ENCODE assay signal across 8 cellular contexts in genomic region chr12:29783773-29784666, GRCh38. TPM values are rescaled to one million over a fixed set of nuclear protein-coding genes. Genes with fewer than 3 reads are reported as not detected.
DNase-seq lines count a peak whose midpoint lies in the region; ATAC-seq and TF ChIP-seq lines count a peak whose summit lies in the region.

Gene TMTC1, minus strand, starts transcription at chr12:29783942. Its CDS starts 191 bp downstream, at chr12:29783751.

- peak within 1 kb of the TSS; percentile 59 for H3K9ac ChIP-seq in OCI-LY3 (ENCODE audit: low read length)

- H3K36me3 ChIP-seq in OCI-LY3 (replicated peaks; ENCODE audit: low read depth, low read length), result peaks cover 6% of the 10 kb centered on the region

- no peaks in the 10 kb centered on the region for H3K79me2 ChIP-seq in OCI-LY3 (ENCODE audit: low read length)

- H4K20me1 ChIP-seq in OCI-LY3 (ENCODE audit: insufficient read depth, low read length), result no peaks in the 10 kb centered on the region

- peak within 1 kb of the TSS; percentile 79 for H2AFZ ChIP-seq in OCI-LY3 (ENCODE audit: low read depth, low read length)

- intact Hi-C loops in dorsolateral prefrontal cortex (cut with DNase I) (no loop called here), lower leg skin (cut with DNase I; ENCODE audit: low total_unique reads) (no loop called here)

- H3K4me3 ChIP-seq in OCI-LY3 (ENCODE audit: low read length) (peak within 1 kb of the TSS; percentile 73), dorsolateral prefrontal cortex (peak within 1 kb of the TSS; percentile 37 to 86 (median 75)), lower leg skin (ENCODE audit: low read depth, poor library complexity, severe bottlenecking) (peak within 1 kb of the TSS; percentile 57)

- H3K9me3 ChIP-seq in OCI-LY3 (ENCODE audit: insufficient read depth, low read length), result peaks cover 6% of the 10 kb centered on the region

- peak; percentile 6 for DNase-seq in CD1c-positive myeloid dendritic cell (ENCODE audit: extremely low spot score)
- peak; percentile 38 for DNase-seq in H4 (ENCODE audit: low spot score)
- peak; percentile 14 to 79 (median 58) for DNase-seq in dorsolateral prefrontal cortex
- DNase-seq in lower leg skin (ENCODE audit: low spot score in 2 of 2), result peak; percentile 28 to 93
- DNase-seq in stimulated activated CD4-positive, alpha-beta T cell treated with anti-CD3 and anti-CD28 coated beads, Interleukin-12 subunit alpha, Interleukin-12 subunit beta, amount 100 ng/mL, for 4 hours, result no peak

- H3K27ac ChIP-seq in OCI-LY3 (ENCODE audit: low read length), result peak within 1 kb of the TSS; percentile 91
- H3K27ac ChIP-seq in dorsolateral prefrontal cortex, result peak within 1 kb of the TSS in 56 of 59 donors; percentile 14 to 91 (median 76)

- H3K4me1 ChIP-seq in OCI-LY3 (ENCODE audit: low read length), result peaks cover 44% of the 10 kb centered on the region

- no peak for ATAC-seq in GM21737 (IDR thresholded peaks at IDR 0.05; ENCODE audit: unreplicated experiment)

- TF ChIP-seq POLR2A in lower leg skin (IDR thresholded peaks at IDR 0.05), result no peak

- no peak for TF ChIP-seq CTCF in OCI-LY3 (IDR thresholded peaks at IDR 0.05; ENCODE audit: low read depth, low read length)
- peak in 1 of 56 donors; percentile 4 for TF ChIP-seq CTCF in dorsolateral prefrontal cortex (IDR thresholded peaks at IDR 0.05 in 54 of 56, conservative IDR thresholded peaks at IDR 0.05 in 2 of 56; ENCODE audit: low read depth in 1 of 56, partially characterized antibody in 56 of 56)
- no peak for TF ChIP-seq CTCF in lower leg skin (IDR thresholded peaks at IDR 0.05)
- no peak for TF ChIP-seq CTCF in subcutaneous adipose tissue (IDR thresholded peaks at IDR 0.05; ENCODE audit: low read depth)

- H3K27me3 ChIP-seq in OCI-LY3 (ENCODE audit: low read depth, low read length), result no peaks in the 10 kb centered on the region
- H3K27me3 ChIP-seq in dorsolateral prefrontal cortex, result no peaks in the 10 kb centered on the region

- H3K4me2 ChIP-seq in OCI-LY3 (ENCODE audit: low read length), result peak within 1 kb of the TSS; percentile 86

- WGBS in lower leg skin, 2 donors, result 0 to 1% methylated on average over 15 to 41 of the region's 87 CpGs

RNA-seq across cellular contexts. Expression of gene TMTC1, which starts in this region (rescaled TPM):
- 9.3 and 14.0 TPM in 2 replicates for total RNA-seq in H4 (2014; rRNA removed; shearing (Covaris generic))
- total RNA-seq in dorsolateral prefrontal cortex (10 to 100 TPM; 19.4 to 75.1 (median 45.5) TPM), lower leg skin (10 to 100 TPM; 14.1 to 38.2 (median 18.5) TPM), subcutaneous adipose tissue (100 to 1,000 TPM in 1 of 4 donors, 10 to 100 TPM in 3; 45.4 to 153 (median 85.2) TPM)
